ENCODE assay signal across 8 cellular contexts in genomic region chr1:2821970-2822620, GRCh38.
DNase-seq lines count a peak whose midpoint lies in the region; ATAC-seq and TF ChIP-seq lines count a peak whose summit lies in the region.

No MANE protein-coding gene starts in this region.

- DNase-seq in HEK293T (ENCODE audit: extremely low spot score), result peak; percentile 75
- DNase-seq in activated CD4-positive, alpha-beta T cell treated with anti-CD3 and anti-CD28 coated beads for 48 hours, result peak; percentile 64
- peak; percentile 19 for DNase-seq in germinal center (ENCODE audit: low spot score)
- peak; percentile 66 for DNase-seq in stimulated activated CD4-positive, alpha-beta T cell treated with anti-CD3 and anti-CD28 coated beads, Interleukin-15, amount 100 ng/mL, for 24 hours
- DNase-seq in SIG-M5 treated with dmso at 0.1 percent for 504 hours (lab: John Stamatoyannopoulos, UW; ENCODE audit: unreplicated experiment), result no peak

- no peak for ATAC-seq in HG03469 (IDR thresholded peaks at IDR 0.05; ENCODE audit: unreplicated experiment)
- no peak for ATAC-seq in HG03025 (IDR thresholded peaks at IDR 0.05; ENCODE audit: low FRiP score, unreplicated experiment)

- H3K27ac ChIP-seq in C4-2B, result no peak overlapping the region

- POLR2A ChIA-PET in HEK293T (lab: Yijun Ruan, JAX), result no interaction called here

- CTCF ChIA-PET in HEK293T (lab: Yijun Ruan, JAX), result interaction anchor here (0.8 to 1.9 kb wide), 3 partner anchors 99 to 281 kb away, joined by 3 to 7 read pairs (median 4); no protein-coding TSS in a partner anchor

- TF ChIP-seq CTCF in C4-2B (conservative IDR thresholded peaks at IDR 0.05), result peak; percentile 94

TF ChIP-seq in HEK293T, 16 proteins besides CTCF, POLR2A, EP300 and RAD21:
- TF ChIP-seq FOXA1 (IDR thresholded peaks at IDR 0.05) (no peak), NFRKB (IDR thresholded peaks at IDR 0.05) (no peak), SP1 (IDR thresholded peaks at IDR 0.05) (no peak), ELF4 (IDR thresholded peaks at IDR 0.05) (no peak), FOXM1 (IDR thresholded peaks at IDR 0.05; ENCODE audit: borderline replicate concordance) (no peak), ZNF384 (IDR thresholded peaks at IDR 0.05) (no peak), HDGF (IDR thresholded peaks at IDR 0.05; ENCODE audit: borderline replicate concordance) (no peak), PKNOX1 (IDR thresholded peaks at IDR 0.05) (no peak), FOXK2 (IDR thresholded peaks at IDR 0.05) (no peak), LEF1 (IDR thresholded peaks at IDR 0.05; ENCODE audit: borderline replicate concordance) (no peak), SUZ12 (IDR thresholded peaks at IDR 0.05) (no peak), L3MBTL2 (conservative IDR thresholded peaks at IDR 0.05) (no peak), CTBP1 (IDR thresholded peaks at IDR 0.05; ENCODE audit: borderline replicate concordance) (no peak), BHLHE40 (IDR thresholded peaks at IDR 0.05; ENCODE audit: borderline replicate concordance) (no peak), ARNT (IDR thresholded peaks at IDR 0.05) (no peak)
